Comparison of ENCODE assay signal across 15 cellular contexts in genomic region chr2:47687856-47688255, GRCh38.
DNase-seq lines count a peak whose midpoint lies in the region; ATAC-seq, FAIRE-seq and TF ChIP-seq lines count a peak whose summit lies in the region.
"Had no signal": no experiment of that assay in that cellular context is flagged by ENCODE, and none has a peak within 500 bp of the region (broad histone marks: within the 10 kb centered on the region; RNA-seq: fewer than 3 reads in every experiment).

No MANE protein-coding gene starts in this region.

- in situ Hi-C loops in GM12878 (cut with MboI) = no loop called here

- H4K20me1 ChIP-seq in BLaER1 treated with 17β-estradiol and CSF1 and Interleukin-3, amounts not matched to agents 10 nM and 100 nM = no peaks in the 10 kb centered on the region
- H4K20me1 ChIP-seq in HCT116 (ENCODE audit: insufficient read depth) = no peaks in the 10 kb centered on the region
- no peaks in the 10 kb centered on the region for H4K20me1 ChIP-seq in Karpas-422 (ENCODE audit: insufficient read depth, low read depth, low read length)
- H4K20me1 ChIP-seq in GM12878 (ENCODE audit: control insufficient read depth, insufficient read depth) = no peaks in the 10 kb centered on the region

- no peak for TF ChIP-seq EP300 in GM12878 (IDR thresholded peaks at IDR 0.05; ENCODE audit: borderline replicate concordance in 1 of 2, control insufficient read depth in 1 of 2, low read depth in 2 of 2, low read length in 2 of 2)

- RAD21 ChIA-PET in HCT116 (lab: Charles Lee; ENCODE audit: low non-redundant PET in 1 of 2, low total read pairs in 2 of 2, uncharacterized antibody in 2 of 2, unreplicated experiment in 2 of 2) = no interaction called here
- RAD21 ChIA-PET in GM12878 (lab: Charles Lee; ENCODE audit: unreplicated experiment) = no interaction called here

- H3K27ac ChIP-seq in BLaER1 treated with 17β-estradiol and CSF1 and Interleukin-3, amounts not matched to agents 10 nM and 100 nM = peak overlapping the region in 7 of 11 experiments; percentile 71 to 82 (median 79); a peak in 10 of 22 replicates
- no peak overlapping the region for H3K27ac ChIP-seq in HCT116 (ENCODE audit: low read depth, low read length)
- peak overlapping the region; percentile 92 for H3K27ac ChIP-seq in Karpas-422 (ENCODE audit: low read length)
- no peak overlapping the region for H3K27ac ChIP-seq in GM12878 (ENCODE audit: control insufficient read depth, insufficient read depth)
- H3K27ac ChIP-seq in spleen = no peak overlapping the region
- no peak overlapping the region for H3K27ac ChIP-seq in heart left ventricle
- H3K27ac ChIP-seq: C4-2B had no signal

- H2AFZ ChIP-seq in HCT116 (ENCODE audit: low read depth, low read length, poor library complexity, severe bottlenecking) (no peak overlapping the region), Karpas-422 (ENCODE audit: low read length) (no peak overlapping the region), GM12878 (ENCODE audit: control insufficient read depth, low read depth, low read length) (no peak overlapping the region)

- H3K27me3 ChIP-seq in BLaER1 treated with 17β-estradiol and CSF1 and Interleukin-3, amounts not matched to agents 10 nM and 100 nM = no peaks in the 10 kb centered on the region
- no peaks in the 10 kb centered on the region for H3K27me3 ChIP-seq in HCT116 (ENCODE audit: insufficient read depth, low read length)
- H3K27me3 ChIP-seq in Karpas-422 (ENCODE audit: low read length) = no peaks in the 10 kb centered on the region
- H3K27me3 ChIP-seq in GM12878 (replicated peaks in 1 of 2; ENCODE audit: control insufficient read depth in 2 of 2, insufficient read depth in 2 of 2, low read length in 1 of 2) = no peaks in the 10 kb centered on the region
- peaks cover 0 to 5% (median 0%) of the 10 kb centered on the region in 7 donors for H3K27me3 ChIP-seq in spleen (replicated peaks in 1 of 7)
- H3K27me3 ChIP-seq in heart left ventricle = no peaks in the 10 kb centered on the region

- H3K4me3 ChIP-seq in BLaER1 treated with 17β-estradiol and CSF1 and Interleukin-3, amounts not matched to agents 10 nM and 100 nM = no peak overlapping the region
- H3K4me3 ChIP-seq in HCT116 (replicated peaks in 1 of 2; ENCODE audit: low read depth in 1 of 2, low read length in 2 of 2) (no peak overlapping the region), Karpas-422 (ENCODE audit: low read length) (no peak overlapping the region), GM12878 (no peak overlapping the region), spleen (no peak overlapping the region), heart left ventricle (no peak overlapping the region)

- H3K79me2 ChIP-seq in HCT116 (ENCODE audit: insufficient read depth, low read length) (no peaks in the 10 kb centered on the region), Karpas-422 (ENCODE audit: low read length) (no peaks in the 10 kb centered on the region), GM12878 (ENCODE audit: control insufficient read depth, insufficient read depth, low read length) (no peaks in the 10 kb centered on the region)

- TF ChIP-seq POLR2A in HCT116 (IDR thresholded peaks at IDR 0.05; ENCODE audit: borderline replicate concordance, extremely low read depth, insufficient read depth, insufficient read length) (no peak), GM12878 (IDR thresholded peaks at IDR 0.05; ENCODE audit: low read depth, low read length) (no peak), spleen (IDR thresholded peaks at IDR 0.05) (no peak), heart left ventricle (IDR thresholded peaks at IDR 0.05) (no peak)

- TF ChIP-seq RAD21 in HCT116 (IDR thresholded peaks at IDR 0.05; ENCODE audit: low read depth) (no peak), GM12878 (IDR thresholded peaks at IDR 0.05; ENCODE audit: insufficient read depth, low read depth, low read length) (no peak)

- peak overlapping the region; percentile 74 to 92 (median 84); a peak in 20 of 22 replicates for H3K4me2 ChIP-seq in BLaER1 treated with 17β-estradiol and CSF1 and Interleukin-3, amounts not matched to agents 10 nM and 100 nM
- no peak overlapping the region for H3K4me2 ChIP-seq in HCT116 (ENCODE audit: low read length)
- no peak overlapping the region for H3K4me2 ChIP-seq in Karpas-422 (ENCODE audit: low read depth, low read length, poor library complexity, severe bottlenecking)
- H3K4me2 ChIP-seq in GM12878 (ENCODE audit: control insufficient read depth, insufficient read depth) = no peak overlapping the region

- peaks cover 0 to 11% (median 5%) of the 10 kb centered on the region in 11 experiments; a peak in 10 of 22 replicates for H3K9me3 ChIP-seq in BLaER1 treated with 17β-estradiol and CSF1 and Interleukin-3, amounts not matched to agents 10 nM and 100 nM (replicated peaks in 1 of 11)
- H3K9me3 ChIP-seq in HCT116 (ENCODE audit: control insufficient read depth in 1 of 2, insufficient read depth in 1 of 2, low read depth in 1 of 2, low read length in 2 of 2) (0 out of 4 replicates have a peak, but pooled peaks cover 0 to 4% of the 10 kb centered on the region in 2 experiments), Karpas-422 (ENCODE audit: low read length) (no peaks in the 10 kb centered on the region), GM12878 (replicated peaks; ENCODE audit: control insufficient read depth, insufficient read depth, low read length) (peaks cover 10% of the 10 kb centered on the region; the same call in 2 of the 3 replicates), spleen (peaks cover 0 to 17% (median 9%) of the 10 kb centered on the region in 8 donors), heart left ventricle (peaks cover 0 to 5% (median 0%) of the 10 kb centered on the region in 12 donors)

- DNase-seq in HCT116 (ENCODE audit: low read depth, low spot score) = no peak
- DNase-seq in Karpas-422 = no peak
- DNase-seq in GM12878 (ENCODE audit: low read depth, low spot score) = no peak
- DNase-seq in spleen = no peak
- no peak for DNase-seq in COR-L47 (lab: John Stamatoyannopoulos, UW)
- no peak for DNase-seq in heart left ventricle
- DNase-seq: CD4-positive, alpha-beta T cell; GDM1; H9; Kasumi-1; KBM-7 had no signal

- H3K9me2 ChIP-seq in HCT116 (ENCODE audit: insufficient read depth) = no peaks in the 10 kb centered on the region
- no peaks in the 10 kb centered on the region for H3K9me2 ChIP-seq in Karpas-422 (replicated peaks; ENCODE audit: insufficient read depth, low read length)

- WGBS in GM12878 (ENCODE audit: insufficient coverage, insufficient replicate concordance, low lambda C conversion rate, missing lambda C conversion rate) = 91% methylated on average over 1 of the region's 1 CpG
- 93 to 100% (median 100%) methylated on average over 1 of the region's 1 CpG for WGBS in spleen, 5 donors
- 91 to 100% (median 97%) methylated on average over 1 of the region's 1 CpG for WGBS in heart left ventricle, 4 donors

- CTCF ChIA-PET in HCT116 (lab: Charles Lee) = no interaction called here
- CTCF ChIA-PET in GM12878 (lab: Yijun Ruan, JAX) = interaction anchor here (0.9 to 2.1 kb wide), 2 partner anchors 14 to 80 kb away, joined by 3 to 9 read pairs; no protein-coding TSS in a partner anchor

- POLR2A ChIA-PET in HCT116 (lab: Charles Lee) = no interaction called here
- POLR2A ChIA-PET in GM12878 (lab: Charles Lee) = no interaction called here

- H3K4me1 ChIP-seq in BLaER1 treated with 17β-estradiol and CSF1 and Interleukin-3, amounts not matched to agents 10 nM and 100 nM = peaks cover 22 to 72% (median 52%) of the 10 kb centered on the region in 10 experiments
- H3K4me1 ChIP-seq in HCT116 (ENCODE audit: control insufficient read depth in 1 of 2, insufficient read depth in 2 of 2, low read length in 2 of 2) (no peaks in the 10 kb centered on the region), Karpas-422 (ENCODE audit: low read length) (peaks cover 37% of the 10 kb centered on the region), GM12878 (ENCODE audit: control insufficient read depth, insufficient read depth, low read length) (peaks cover 17% of the 10 kb centered on the region), spleen (peaks cover 0 to 16% (median 4%) of the 10 kb centered on the region in 6 donors), heart left ventricle (no peaks in the 10 kb centered on the region)

- peak overlapping the region in 6 of 11 experiments; percentile 51 to 73 (median 65); a peak in 6 of 22 replicates for H3K9ac ChIP-seq in BLaER1 treated with 17β-estradiol and CSF1 and Interleukin-3, amounts not matched to agents 10 nM and 100 nM
- H3K9ac ChIP-seq in HCT116 (ENCODE audit: low read length) = no peak overlapping the region
- H3K9ac ChIP-seq in Karpas-422 (ENCODE audit: low read length) = no peak overlapping the region
- H3K9ac ChIP-seq in GM12878 (ENCODE audit: control insufficient read depth, insufficient read depth, low read length) = no peak overlapping the region

- ATAC-seq in HCT116 = no peak
- no peak for ATAC-seq in GM12878
- no peak for ATAC-seq in heart left ventricle

- no peaks in the 10 kb centered on the region for H3K36me3 ChIP-seq in BLaER1 treated with 17β-estradiol and CSF1 and Interleukin-3, amounts not matched to agents 10 nM and 100 nM
- no peaks in the 10 kb centered on the region for H3K36me3 ChIP-seq in HCT116 (ENCODE audit: control insufficient read depth in 1 of 2, insufficient read depth in 2 of 2, low read length in 2 of 2)
- H3K36me3 ChIP-seq in Karpas-422 (ENCODE audit: insufficient read depth, low read length) = no peaks in the 10 kb centered on the region
- no peaks in the 10 kb centered on the region for H3K36me3 ChIP-seq in GM12878 (ENCODE audit: control insufficient read depth in 2 of 2, insufficient read depth in 2 of 2, low read length in 1 of 2)
- no peaks in the 10 kb centered on the region for H3K36me3 ChIP-seq in spleen
- H3K36me3 ChIP-seq in heart left ventricle = no peaks in the 10 kb centered on the region

- no peak for TF ChIP-seq CTCF in HCT116 (IDR thresholded peaks at IDR 0.05 in 2 of 3, conservative IDR thresholded peaks at IDR 0.05 in 1 of 3; ENCODE audit: borderline replicate concordance in 1 of 3, insufficient read depth in 1 of 3, low read depth in 2 of 3, low read length in 2 of 3)
- no peak for TF ChIP-seq CTCF in GM12878 (IDR thresholded peaks at IDR 0.05 in 2 of 3, conservative IDR thresholded peaks at IDR 0.05 in 1 of 3; ENCODE audit: control insufficient read depth in 2 of 3, extremely low read depth in 1 of 3, insufficient read depth in 1 of 3, low read depth in 3 of 3, low read length in 3 of 3)
- no peak for TF ChIP-seq CTCF in spleen (IDR thresholded peaks at IDR 0.05 in 8 of 11, conservative IDR thresholded peaks at IDR 0.05 in 3 of 11)
- no peak for TF ChIP-seq CTCF in heart left ventricle (IDR thresholded peaks at IDR 0.05)

- SMC1A ChIA-PET in GM12878 (lab: Charles Lee; ENCODE audit: uncharacterized antibody, unreplicated experiment) = no interaction called here

- no peak for FAIRE-seq in GM12878 (lab: Jason Lieb, UNC)
- FAIRE-seq: H1, HepG2 had no signal

- intact Hi-C loops in HCT116 (cut with micrococcal nuclease) (no loop called here), GM12878 (cut with micrococcal nuclease; ENCODE audit: unreplicated experiment) (no loop called here), spleen (cut with DNase I; ENCODE audit: low total_unique reads) (no loop called here), heart left ventricle (cut with DNase I) (no loop called here)

- BruUV-seq in HCT116 (replicated peaks; lab: Mats Ljungman, UMichigan) (no TSS peak), GM12878 (replicated peaks; lab: Mats Ljungman, UMichigan) (no TSS peak)

TF ChIP-seq in HCT116, 20 proteins besides CTCF, POLR2A, EP300 and RAD21 (continues in another document):
- TF ChIP-seq POLR2AphosphoS5 (IDR thresholded peaks at IDR 0.05; ENCODE audit: low read depth, low read length) = no peak

Comparison
In these comparisons a context has a peak if more than half of its experiments do, and no peak if none do; other contexts are left out.
1. H3K27ac ChIP-seq: peak in BLaER1 treated with 17β-estradiol and CSF1 and Interleukin-3, amounts not matched to agents 10 nM and 100 nM (7 of 11) and Karpas-422 (single experiment); none in HCT116 (single experiment), GM12878 (single experiment), spleen (0 of 8) and heart left ventricle (0 of 12).
2. H3K4me2 ChIP-seq: peak in BLaER1 treated with 17β-estradiol and CSF1 and Interleukin-3, amounts not matched to agents 10 nM and 100 nM (11 of 11); none in HCT116 (single experiment), Karpas-422 (single experiment) and GM12878 (single experiment).
3. H3K9ac ChIP-seq: peak in BLaER1 treated with 17β-estradiol and CSF1 and Interleukin-3, amounts not matched to agents 10 nM and 100 nM (6 of 11); none in HCT116 (single experiment), Karpas-422 (single experiment) and GM12878 (single experiment).